ENCODE assay signal across 9 cellular contexts in genomic region chr6:28537065-28537464, GRCh38.
A peak's percentile ranks its signal among the peaks of the same experiment; 100 is the strongest.
DNase-seq lines count a peak whose midpoint lies in the region; ATAC-seq and TF ChIP-seq lines count a peak whose summit lies in the region.
"Had no signal": no experiment of that assay in that cellular context is flagged by ENCODE, and none has a peak within 500 bp of the region (broad histone marks: within the 10 kb centered on the region; RNA-seq: fewer than 3 reads in every experiment).

No MANE protein-coding gene starts in this region.

- DNase-seq in AG20443 (ENCODE audit: low spot score) (peak; percentile 18), HFF-Myc (ENCODE audit: extremely low read depth, low read depth) (no peak), astrocyte of the hippocampus (ENCODE audit: low read depth, low spot score) (peak; percentile 43), iris pigment epithelial cell (ENCODE audit: low read depth) (peak; percentile 42), NCI-H446 treated with DMSO at 0.1 percent for 48 hours (lab: John Stamatoyannopoulos, UW) (no peak)
- DNase-seq: DMS79 had no signal

- ATAC-seq in HG02938 (IDR thresholded peaks at IDR 0.05; ENCODE audit: unreplicated experiment) (no peak), GM18858 (IDR thresholded peaks at IDR 0.05; ENCODE audit: unreplicated experiment) (no peak), HG03565 (IDR thresholded peaks at IDR 0.05; ENCODE audit: unreplicated experiment) (no peak)

- no peak for TF ChIP-seq CTCF in HFF-Myc (IDR thresholded peaks at IDR 0.05; ENCODE audit: low read depth, low read length, missing control alignments)

- H3K4me3 ChIP-seq in HFF-Myc (replicated peaks; ENCODE audit: low read depth, low read length) = peak overlapping the region; percentile 38

Comparison
In these comparisons a context has a peak if more than half of its experiments do, and no peak if none do; other contexts are left out.
1. DNase-seq: peak in AG20443 (single experiment), astrocyte of the hippocampus (single experiment) and iris pigment epithelial cell (single experiment); none in HFF-Myc (single experiment) and NCI-H446 treated with DMSO at 0.1 percent for 48 hours (single experiment).